Comparison of ENCODE assay signal across 8 cellular contexts in genomic region chr4:1202526-1203378, GRCh38. TPM values are rescaled to one million over a fixed set of nuclear protein-coding genes. Genes with fewer than 3 reads are reported as not detected.
DNase-seq lines count a peak whose midpoint lies in the region; ATAC-seq and TF ChIP-seq lines count a peak whose summit lies in the region.

No MANE protein-coding gene starts in this region.

- no peaks in the 10 kb centered on the region for H3K9me3 Mint-ChIP-seq in T-helper 2 cell treated with Interferon-gamma antibody and Interleukin-4, amounts not matched to agents 5 μg/mL and 100 μg/mL, for 36 hours
- H3K9me3 Mint-ChIP-seq in activated naive CD8-positive, alpha-beta T cell (ENCODE audit: low read depth) = no peaks in the 10 kb centered on the region

- H3K9me3 ChIP-seq in liver (ENCODE audit: control insufficient read depth in 4 of 4, low read length in 3 of 4) (no peaks in the 10 kb centered on the region), stomach smooth muscle (ENCODE audit: control insufficient read depth in 2 of 2, low read length in 2 of 2) (no peaks in the 10 kb centered on the region)

- 95% methylated on average over 28 of the region's 28 CpGs for WGBS in liver

- peaks cover 2 to 35% (median 16%) of the 10 kb centered on the region in 4 donors for H3K4me1 ChIP-seq in liver (ENCODE audit: control insufficient read depth in 4 of 4, insufficient read depth in 4 of 4, low read length in 3 of 4)
- peaks cover 50% of the 10 kb centered on the region for H3K4me1 ChIP-seq in stomach smooth muscle (ENCODE audit: control insufficient read depth, insufficient read depth, low read length)

- CTCF ChIA-PET in RWPE1 (lab: Yijun Ruan, JAX) = no interaction called here
- CTCF ChIA-PET in GM10248 (lab: Yijun Ruan, JAX) = interaction anchor here (0.6 to 2.3 kb wide), 7 partner anchors 14 to 153 kb away, joined by 3 to 9 read pairs (median 3); no protein-coding TSS in a partner anchor

- ATAC-seq in HG02852 (IDR thresholded peaks at IDR 0.05; ENCODE audit: unreplicated experiment) = no peak

- no peak for DNase-seq in T-helper 2 cell treated with Interferon-gamma antibody and Interleukin-4, amounts not matched to agents 5 μg/mL and 100 μg/mL, for 36 hours (ENCODE audit: low spot score)
- DNase-seq in T-helper 2 cell (no peak), RWPE1 (ENCODE audit: low spot score) (no peak), GM10248 (ENCODE audit: extremely low spot score) (no peak)

- no peak for TF ChIP-seq CTCF in liver (IDR thresholded peaks at IDR 0.05; ENCODE audit: low read depth, low read length, missing input control)
- no peak for TF ChIP-seq CTCF in RWPE1 (conservative IDR thresholded peaks at IDR 0.05; ENCODE audit: low read depth)
- TF ChIP-seq CTCF in GM10248 (IDR thresholded peaks at IDR 0.05; ENCODE audit: control extremely low read depth, extremely low read depth, low read depth, missing control alignments) = no peak

- H3K27me3 Mint-ChIP-seq in T-helper 2 cell treated with Interferon-gamma antibody and Interleukin-4, amounts not matched to agents 5 μg/mL and 100 μg/mL, for 36 hours (ENCODE audit: low read depth) = no peaks in the 10 kb centered on the region
- no peaks in the 10 kb centered on the region for H3K27me3 Mint-ChIP-seq in activated naive CD8-positive, alpha-beta T cell

- H3K36me3 ChIP-seq in liver (ENCODE audit: control insufficient read depth in 4 of 4, insufficient read depth in 3 of 4, low read depth in 1 of 4, low read length in 3 of 4) (peaks cover 0 to 2% (median 0%) of the 10 kb centered on the region in 4 donors), stomach smooth muscle (ENCODE audit: control insufficient read depth in 2 of 2, insufficient read depth in 2 of 2, low read length in 2 of 2) (no peaks in the 10 kb centered on the region)

- H3K9ac ChIP-seq in liver (ENCODE audit: low read depth in 1 of 2, low read length in 2 of 2) (no peak overlapping the region), stomach smooth muscle (ENCODE audit: low read length in 2 of 2) (peak overlapping the region in 1 of 2 donors; percentile 45)

- peaks cover 27% of the 10 kb centered on the region for H3K36me3 Mint-ChIP-seq in T-helper 2 cell treated with Interferon-gamma antibody and Interleukin-4, amounts not matched to agents 5 μg/mL and 100 μg/mL, for 36 hours (ENCODE audit: low read depth)
- no peaks in the 10 kb centered on the region for H3K36me3 Mint-ChIP-seq in activated naive CD8-positive, alpha-beta T cell

- H3K4me3 ChIP-seq in liver (ENCODE audit: low read depth in 1 of 3, low read length in 3 of 3) = no peak overlapping the region
- H3K4me3 ChIP-seq in stomach smooth muscle (ENCODE audit: low read length in 2 of 2) = peak overlapping the region in 1 of 2 donors; percentile 8

- peak overlapping the region; percentile 99 for H3K27ac Mint-ChIP-seq in T-helper 2 cell treated with Interferon-gamma antibody and Interleukin-4, amounts not matched to agents 5 μg/mL and 100 μg/mL, for 36 hours
- peak overlapping the region; percentile 97 for H3K27ac Mint-ChIP-seq in activated naive CD8-positive, alpha-beta T cell

- peak overlapping the region; percentile 91 for H3K4me3 Mint-ChIP-seq in T-helper 2 cell treated with Interferon-gamma antibody and Interleukin-4, amounts not matched to agents 5 μg/mL and 100 μg/mL, for 36 hours
- peak overlapping the region; percentile 84 for H3K4me3 Mint-ChIP-seq in activated naive CD8-positive, alpha-beta T cell

- POLR2A ChIA-PET in RWPE1 (lab: Yijun Ruan, JAX; ENCODE audit: low non-redundant PET) (no interaction called here), GM10248 (lab: Yijun Ruan, JAX) (no interaction called here)

- H3K4me1 Mint-ChIP-seq in T-helper 2 cell treated with Interferon-gamma antibody and Interleukin-4, amounts not matched to agents 5 μg/mL and 100 μg/mL, for 36 hours (ENCODE audit: low read depth) = peaks cover 31% of the 10 kb centered on the region
- H3K4me1 Mint-ChIP-seq in activated naive CD8-positive, alpha-beta T cell (ENCODE audit: low read depth) = peaks cover 27% of the 10 kb centered on the region

- no peaks in the 10 kb centered on the region for H3K27me3 ChIP-seq in liver (ENCODE audit: control insufficient read depth in 4 of 4, insufficient read depth in 4 of 4, low read length in 3 of 4)
- no peaks in the 10 kb centered on the region for H3K27me3 ChIP-seq in stomach smooth muscle (ENCODE audit: control insufficient read depth in 1 of 2, insufficient read depth in 2 of 2, low read length in 2 of 2)

- peak overlapping the region; percentile 20 to 63 for H3K27ac ChIP-seq in liver (ENCODE audit: low read depth in 1 of 2, low read length in 2 of 2)
- peak overlapping the region; percentile 41 for H3K27ac ChIP-seq in stomach smooth muscle (ENCODE audit: low read length)
- no peak overlapping the region for H3K27ac ChIP-seq in RWPE1

- TF ChIP-seq RAD21 in liver (IDR thresholded peaks at IDR 0.05) = no peak

TF ChIP-seq in liver, 16 proteins besides CTCF, POLR2A, EP300 and RAD21:
- TF ChIP-seq RXRA (IDR thresholded peaks at IDR 0.05) (no peak), HNF4G (IDR thresholded peaks at IDR 0.05) (no peak), HNF4A (conservative IDR thresholded peaks at IDR 0.05) (no peak), REST (IDR thresholded peaks at IDR 0.05) (no peak), JUND (IDR thresholded peaks at IDR 0.05) (no peak), TAF1 (conservative IDR thresholded peaks at IDR 0.05) (no peak), EGR1 (IDR thresholded peaks at IDR 0.05; ENCODE audit: low read depth in 2 of 2) (no peak), GABPA (IDR thresholded peaks at IDR 0.05 in 1 of 2, conservative IDR thresholded peaks at IDR 0.05 in 1 of 2) (no peak), NR2F2 (IDR thresholded peaks at IDR 0.05) (no peak), FOXA2 (IDR thresholded peaks at IDR 0.05) (no peak), SP1 (IDR thresholded peaks at IDR 0.05) (no peak), MAX (IDR thresholded peaks at IDR 0.05) (no peak), FOXA1 (IDR thresholded peaks at IDR 0.05) (no peak)
- TF ChIP-seq, protein P1, sequence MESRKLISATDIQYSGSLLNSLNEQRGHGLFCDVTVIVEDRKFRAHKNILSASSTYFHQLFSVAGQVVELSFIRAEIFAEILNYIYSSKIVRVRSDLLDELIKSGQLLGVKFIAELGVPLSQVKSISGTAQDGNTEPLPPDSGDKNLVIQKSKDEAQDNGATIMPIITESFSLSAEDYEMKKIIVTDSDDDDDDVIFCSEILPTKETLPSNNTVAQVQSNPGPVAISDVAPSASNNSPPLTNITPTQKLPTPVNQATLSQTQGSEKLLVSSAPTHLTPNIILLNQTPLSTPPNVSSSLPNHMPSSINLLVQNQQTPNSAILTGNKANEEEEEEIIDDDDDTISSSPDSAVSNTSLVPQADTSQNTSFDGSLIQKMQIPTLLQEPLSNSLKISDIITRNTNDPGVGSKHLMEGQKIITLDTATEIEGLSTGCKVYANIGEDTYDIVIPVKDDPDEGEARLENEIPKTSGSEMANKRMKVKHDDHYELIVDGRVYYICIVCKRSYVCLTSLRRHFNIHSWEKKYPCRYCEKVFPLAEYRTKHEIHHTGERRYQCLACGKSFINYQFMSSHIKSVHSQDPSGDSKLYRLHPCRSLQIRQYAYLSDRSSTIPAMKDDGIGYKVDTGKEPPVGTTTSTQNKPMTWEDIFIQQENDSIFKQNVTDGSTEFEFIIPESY (IDR thresholded peaks at IDR 0.05) = no peak

RNA-seq across cellular contexts. Expression of gene SPON2, which starts 30.4 kb away (rescaled TPM):
- 10 to 100 TPM; 35.7 to 80.3 TPM for total RNA-seq in liver
- polyA plus RNA-seq in liver = 10 to 100 TPM; 64.5 to 80.2 TPM

RNA-seq across cellular contexts. Expression of gene CTBP1, which starts 46.2 kb away (rescaled TPM):
- total RNA-seq in liver = 100 to 1,000 TPM in 1 of 2 donors, 10 to 100 TPM in 1; 88.7 to 156 TPM
- 10 to 100 TPM; 27.5 to 70.4 TPM for polyA plus RNA-seq in liver
